In genomic region chr19:50906217-50906616, GRCh38 we compare ENCODE assay signal across 9 cellular contexts. TPM values are rescaled to one million over a fixed set of nuclear protein-coding genes. Genes with fewer than 3 reads are reported as not detected.
A peak's percentile ranks its signal among the peaks of the same experiment; 100 is the strongest.
DNase-seq lines count a peak whose midpoint lies in the region; ATAC-seq, FAIRE-seq and TF ChIP-seq lines count a peak whose summit lies in the region.
"Had no signal": no experiment of that assay in that cellular context is flagged by ENCODE, and none has a peak within 500 bp of the region (broad histone marks: within the 10 kb centered on the region; RNA-seq: fewer than 3 reads in every experiment).

No MANE protein-coding gene starts in this region.

- H3K9me3 ChIP-seq in Karpas-422 (ENCODE audit: low read length) (no peaks in the 10 kb centered on the region), kidney (ENCODE audit: control insufficient read depth in 1 of 2, low read length in 2 of 2) (no peaks in the 10 kb centered on the region)

- H3K4me1 Mint-ChIP-seq in activated T-cell treated with anti-CD3 and anti-CD28 coated beads, Interleukin-2, amount 50 U/mL, for 24 hours (ENCODE audit: low read depth) = peaks cover 12% of the 10 kb centered on the region
- peaks cover 12 to 17% of the 10 kb centered on the region in 2 donors for H3K4me1 Mint-ChIP-seq in stimulated activated naive B cell treated with anti-CD40 and anti-IgM and Interleukin-4, amounts not matched to agents 10 μg/mL and 1 μg/mL and 100 μg/mL, for 72 hours

- no peak overlapping the region for H3K4me2 ChIP-seq in Karpas-422 (ENCODE audit: low read depth, low read length, poor library complexity, severe bottlenecking)

- H3K4me3 ChIP-seq in Karpas-422 (ENCODE audit: low read length) (no peak overlapping the region), kidney (ENCODE audit: low read length in 2 of 2) (no peak overlapping the region)

- H3K79me2 ChIP-seq in Karpas-422 (ENCODE audit: low read length) = no peaks in the 10 kb centered on the region

- no peak overlapping the region for H3K9ac ChIP-seq in Karpas-422 (ENCODE audit: low read length)
- no peak overlapping the region for H3K9ac ChIP-seq in kidney (ENCODE audit: low read length in 2 of 2)

- no peaks in the 10 kb centered on the region for H3K9me3 Mint-ChIP-seq in activated T-cell treated with anti-CD3 and anti-CD28 coated beads, Interleukin-2, amount 50 U/mL, for 24 hours
- H3K9me3 Mint-ChIP-seq in stimulated activated naive B cell treated with anti-CD40 and anti-IgM and Interleukin-4, amounts not matched to agents 10 μg/mL and 1 μg/mL and 100 μg/mL, for 72 hours = no peaks in the 10 kb centered on the region
- H3K9me3 Mint-ChIP-seq: effector memory CD8-positive, alpha-beta T cell had no signal

- H3K4me3 Mint-ChIP-seq in activated T-cell treated with anti-CD3 and anti-CD28 coated beads, Interleukin-2, amount 50 U/mL, for 24 hours = no peak overlapping the region
- no peak overlapping the region for H3K4me3 Mint-ChIP-seq in stimulated activated naive B cell treated with anti-CD40 and anti-IgM and Interleukin-4, amounts not matched to agents 10 μg/mL and 1 μg/mL and 100 μg/mL, for 72 hours
- H3K4me3 Mint-ChIP-seq: effector memory CD8-positive, alpha-beta T cell had no signal

- no peaks in the 10 kb centered on the region for H3K9me2 ChIP-seq in Karpas-422 (replicated peaks; ENCODE audit: insufficient read depth, low read length)

- FAIRE-seq in D721Med (lab: Jason Lieb, UNC) (no peak), kidney (lab: Jason Lieb, UNC) (no peak)

- H3K4me1 ChIP-seq in Karpas-422 (ENCODE audit: low read length) = peaks cover 6% of the 10 kb centered on the region
- no peaks in the 10 kb centered on the region for H3K4me1 ChIP-seq in kidney (ENCODE audit: control insufficient read depth in 1 of 2, insufficient read depth in 1 of 2, low read depth in 1 of 2, low read length in 2 of 2)

- peaks cover 32% of the 10 kb centered on the region for H3K27me3 Mint-ChIP-seq in activated T-cell treated with anti-CD3 and anti-CD28 coated beads, Interleukin-2, amount 50 U/mL, for 24 hours
- H3K27me3 Mint-ChIP-seq in stimulated activated naive B cell treated with anti-CD40 and anti-IgM and Interleukin-4, amounts not matched to agents 10 μg/mL and 1 μg/mL and 100 μg/mL, for 72 hours = peaks cover 12 to 57% of the 10 kb centered on the region in 2 donors

- H3K27me3 ChIP-seq in Karpas-422 (ENCODE audit: low read length) = no peaks in the 10 kb centered on the region

- no peaks in the 10 kb centered on the region for H4K20me1 ChIP-seq in Karpas-422 (ENCODE audit: insufficient read depth, low read depth, low read length)

- intact Hi-C loops in kidney (cut with DNase I) = no loop called here

- no peak overlapping the region for H2AFZ ChIP-seq in Karpas-422 (ENCODE audit: low read length)

- no peaks in the 10 kb centered on the region for H3K36me3 Mint-ChIP-seq in activated T-cell treated with anti-CD3 and anti-CD28 coated beads, Interleukin-2, amount 50 U/mL, for 24 hours (ENCODE audit: low read depth)
- no peaks in the 10 kb centered on the region for H3K36me3 Mint-ChIP-seq in stimulated activated naive B cell treated with anti-CD40 and anti-IgM and Interleukin-4, amounts not matched to agents 10 μg/mL and 1 μg/mL and 100 μg/mL, for 72 hours

- H3K27ac ChIP-seq in Karpas-422 (ENCODE audit: low read length) (no peak overlapping the region), kidney (ENCODE audit: low read depth in 2 of 2, low read length in 2 of 2) (no peak overlapping the region)

- no peak for DNase-seq in D721Med (ENCODE audit: insufficient read length, low spot score)
- DNase-seq in Karpas-422 = peak; percentile 90
- peak; percentile 56 for DNase-seq in activated T-cell treated with anti-CD3 and anti-CD28 coated beads, Interleukin-2, amount 50 U/mL, for 24 hours
- no peak for DNase-seq in kidney
- no peak for DNase-seq in H4 (ENCODE audit: low spot score)
- DNase-seq in stimulated activated naive B cell treated with anti-CD40 and anti-IgM and Interleukin-4, amounts not matched to agents 10 μg/mL and 1 μg/mL and 100 μg/mL, for 72 hours = no peak
- no peak for DNase-seq in cerebellum (ENCODE audit: low spot score)

- H3K27ac Mint-ChIP-seq in activated T-cell treated with anti-CD3 and anti-CD28 coated beads, Interleukin-2, amount 50 U/mL, for 24 hours = no peak overlapping the region
- no peak overlapping the region for H3K27ac Mint-ChIP-seq in stimulated activated naive B cell treated with anti-CD40 and anti-IgM and Interleukin-4, amounts not matched to agents 10 μg/mL and 1 μg/mL and 100 μg/mL, for 72 hours
- H3K27ac Mint-ChIP-seq: effector memory CD8-positive, alpha-beta T cell had no signal

- H3K36me3 ChIP-seq in Karpas-422 (ENCODE audit: insufficient read depth, low read length) = no peaks in the 10 kb centered on the region
- no peaks in the 10 kb centered on the region for H3K36me3 ChIP-seq in kidney (ENCODE audit: control insufficient read depth in 1 of 2, insufficient read depth in 2 of 2, low read length in 2 of 2)

- ATAC-seq in HG02798 (IDR thresholded peaks at IDR 0.05; ENCODE audit: poor library complexity, unreplicated experiment) = no peak
- no peak for ATAC-seq in stimulated activated naive B cell treated with anti-CD40 and anti-IgM and Interleukin-4, amounts not matched to agents 10 μg/mL and 1 μg/mL and 100 μg/mL, for 72 hours (replicated peaks)
- ATAC-seq: effector memory CD8-positive, alpha-beta T cell had no signal

- peak; percentile 43 for TF ChIP-seq CTCF in D721Med (IDR thresholded peaks at IDR 0.05; ENCODE audit: insufficient read depth, missing control alignments)
- peak; percentile 40 for TF ChIP-seq CTCF in kidney (IDR thresholded peaks at IDR 0.05; ENCODE audit: borderline replicate concordance, extremely low read depth, insufficient read depth)

RNA-seq across cellular contexts. Expression of gene KLK4, which starts 5.0 kb away (rescaled TPM):
- not detected in 2 replicates for total RNA-seq in Karpas-422 (2014; rRNA removed; shearing (Covaris generic); ENCODE audit: low replicate concordance)
- total RNA-seq in kidney (not detected), cerebellum (1.4 TPM)
- polyA plus RNA-seq in kidney (ENCODE audit: insufficient read depth, low read depth, low replicate concordance) = 1.2 TPM
- not detected in 2 replicates for total RNA-seq in H4 (2014; rRNA removed; shearing (Covaris generic))

RNA-seq across cellular contexts. Expression of gene KLK2, which starts 33.0 kb away (rescaled TPM):
- 0.11 and 1.8 TPM in 2 replicates for total RNA-seq in Karpas-422 (2014; rRNA removed; shearing (Covaris generic); ENCODE audit: low replicate concordance)
- not detected for total RNA-seq in kidney
- not detected for polyA plus RNA-seq in kidney (ENCODE audit: insufficient read depth, low read depth, low replicate concordance)
- total RNA-seq in H4 (2014; rRNA removed; shearing (Covaris generic)) = not detected in 2 replicates
- 0.09 TPM for total RNA-seq in cerebellum

RNA-seq across cellular contexts. Expression of gene KLK5, which starts 46.6 kb away (rescaled TPM):
- total RNA-seq in Karpas-422 (2014; rRNA removed; shearing (Covaris generic); ENCODE audit: low replicate concordance) = not detected in 2 replicates
- total RNA-seq in kidney = 0.88 TPM
- polyA plus RNA-seq in kidney (ENCODE audit: insufficient read depth, low read depth, low replicate concordance) = 1.1 TPM
- 0.64 TPM in 1 of 2 replicates, not detected in the other for total RNA-seq in H4 (2014; rRNA removed; shearing (Covaris generic))
- total RNA-seq in cerebellum = not detected

RNA-seq across cellular contexts. Expression of gene KLK3, which starts 51.5 kb away (rescaled TPM):
- not detected in 2 replicates for total RNA-seq in Karpas-422 (2014; rRNA removed; shearing (Covaris generic); ENCODE audit: low replicate concordance)
- total RNA-seq in kidney (not detected), cerebellum (not detected)
- polyA plus RNA-seq in kidney (ENCODE audit: insufficient read depth, low read depth, low replicate concordance) = 1.6 TPM
- not detected in 2 replicates for total RNA-seq in H4 (2014; rRNA removed; shearing (Covaris generic))

Comparison
In these comparisons a context has a peak if more than half of its experiments do, and no peak if none do; other contexts are left out.
1. DNase-seq: peak in Karpas-422 (single experiment) and activated T-cell treated with anti-CD3 and anti-CD28 coated beads, Interleukin-2, amount 50 U/mL, for 24 hours (single experiment); none in D721Med (single experiment), kidney (single experiment), H4 (single experiment), stimulated activated naive B cell treated with anti-CD40 and anti-IgM and Interleukin-4, amounts not matched to agents 10 μg/mL and 1 μg/mL and 100 μg/mL, for 72 hours (single experiment) and cerebellum (single experiment).